ENCODE assay signal across 11 cellular contexts in genomic region chr2:111157798-111158197, GRCh38. TPM values are rescaled to one million over a fixed set of nuclear protein-coding genes. Genes with fewer than 3 reads are reported as not detected.
DNase-seq lines count a peak whose midpoint lies in the region; ATAC-seq and TF ChIP-seq lines count a peak whose summit lies in the region.
"Had no signal": no experiment of that assay in that cellular context is flagged by ENCODE, and none has a peak within 500 bp of the region (broad histone marks: within the 10 kb centered on the region; RNA-seq: fewer than 3 reads in every experiment).

No MANE protein-coding gene starts in this region.

- no peaks in the 10 kb centered on the region for H3K9me3 Mint-ChIP-seq in activated naive CD4-positive, alpha-beta T cell treated with anti-CD3 and anti-CD28 coated beads for 36 hours
- H3K9me3 Mint-ChIP-seq: T-helper 1 cell treated with Interleukin-12 subunit alpha and Interleukin-12 subunit beta and Interleukin-4 antibody, amounts not matched to agents 30 μg/mL and 1 μg/mL, for 36 hours had no signal

- no peak overlapping the region for H3K4me3 Mint-ChIP-seq in activated naive CD4-positive, alpha-beta T cell treated with anti-CD3 and anti-CD28 coated beads for 36 hours
- H3K4me3 Mint-ChIP-seq: T-helper 1 cell treated with Interleukin-12 subunit alpha and Interleukin-12 subunit beta and Interleukin-4 antibody, amounts not matched to agents 30 μg/mL and 1 μg/mL, for 36 hours had no signal

- peaks cover 42% of the 10 kb centered on the region for H3K36me3 Mint-ChIP-seq in activated naive CD4-positive, alpha-beta T cell treated with anti-CD3 and anti-CD28 coated beads for 36 hours (ENCODE audit: low read depth)

- WGBS in thymus, result 32% methylated on average over 2 of the region's 2 CpGs

- H3K27me3 Mint-ChIP-seq in activated naive CD4-positive, alpha-beta T cell treated with anti-CD3 and anti-CD28 coated beads for 36 hours (ENCODE audit: low read depth), result no peaks in the 10 kb centered on the region

- H3K9me3 ChIP-seq in thymus (ENCODE audit: control insufficient read depth), result no peaks in the 10 kb centered on the region
- no peaks in the 10 kb centered on the region for H3K9me3 ChIP-seq in breast epithelium
- H3K9me3 ChIP-seq: esophagus squamous epithelium had no signal

- H3K4me1 ChIP-seq in thymus (ENCODE audit: control insufficient read depth, insufficient read depth, low read length), result peaks cover 47% of the 10 kb centered on the region
- H3K4me1 ChIP-seq in breast epithelium, result peaks cover 0 to 18% of the 10 kb centered on the region in 2 donors

- intact Hi-C loops in activated naive CD4-positive, alpha-beta T cell treated with anti-CD3 and anti-CD28 coated beads for 36 hours (cut with micrococcal nuclease), result no loop called here
- intact Hi-C loops in breast epithelium (cut with DNase I; ENCODE audit: low total_unique reads), result no loop called here

- peaks cover 47% of the 10 kb centered on the region for H3K4me1 Mint-ChIP-seq in activated naive CD4-positive, alpha-beta T cell treated with anti-CD3 and anti-CD28 coated beads for 36 hours (ENCODE audit: low read depth)

- H3K36me3 ChIP-seq in thymus (ENCODE audit: control insufficient read depth, insufficient read depth) (peaks cover 41% of the 10 kb centered on the region), breast epithelium (no peaks in the 10 kb centered on the region)

- DNase-seq in activated naive CD4-positive, alpha-beta T cell treated with anti-CD3 and anti-CD28 coated beads for 36 hours, result peak; percentile 17
- DNase-seq in activated naive CD4-positive, alpha-beta T cell (lab: John Stamatoyannopoulos, UW), result no peak
- DNase-seq in NCI-H2029 (lab: John Stamatoyannopoulos, UW) (peak; percentile 39), globus pallidus (ENCODE audit: low spot score) (no peak), cortex of kidney (lab: John Stamatoyannopoulos, UW) (no peak), breast epithelium (ENCODE audit: low spot score in 2 of 2) (no peak)
- DNase-seq: esophagus squamous epithelium, left ventricle myocardium superior had no signal

- no peak for TF ChIP-seq CTCF in breast epithelium (IDR thresholded peaks at IDR 0.05)

- no peak for TF ChIP-seq POLR2A in breast epithelium (IDR thresholded peaks at IDR 0.05)

- CTCF ChIA-PET in activated naive CD4-positive, alpha-beta T cell treated with anti-CD3 and anti-CD28 coated beads for 36 hours (lab: Charles Lee), result no interaction called here

- H3K27ac Mint-ChIP-seq in activated naive CD4-positive, alpha-beta T cell treated with anti-CD3 and anti-CD28 coated beads for 36 hours, result no peak overlapping the region
- H3K27ac Mint-ChIP-seq: T-helper 1 cell treated with Interleukin-12 subunit alpha and Interleukin-12 subunit beta and Interleukin-4 antibody, amounts not matched to agents 30 μg/mL and 1 μg/mL, for 36 hours had no signal

- H3K4me3 ChIP-seq in thymus (ENCODE audit: low read length) (peak overlapping the region; percentile 14), breast epithelium (no peak overlapping the region)
- H3K4me3 ChIP-seq: esophagus squamous epithelium had no signal

- H3K27me3 ChIP-seq in thymus (ENCODE audit: control insufficient read depth, insufficient read depth) (no peaks in the 10 kb centered on the region), breast epithelium (no peaks in the 10 kb centered on the region)
- H3K27me3 ChIP-seq: esophagus squamous epithelium had no signal

- ATAC-seq in HG02642 (IDR thresholded peaks at IDR 0.05; ENCODE audit: poor library complexity, unreplicated experiment), result peak; percentile 62
- ATAC-seq: left ventricle myocardium superior had no signal

- H3K27ac ChIP-seq in thymus (ENCODE audit: low read depth) (peak overlapping the region; percentile 96), breast epithelium (no peak overlapping the region)
- H3K27ac ChIP-seq: esophagus squamous epithelium had no signal

RNA-seq across cellular contexts. Expression of gene BCL2L11, which starts 37.1 kb away (rescaled TPM):
- total RNA-seq in activated naive CD4-positive, alpha-beta T cell treated with anti-CD3 and anti-CD28 coated beads for 36 hours, result 10 to 100 TPM; 11.5 to 12.8 TPM
- polyA plus RNA-seq in thymus, result 47.6 TPM
- 10 to 100 TPM; 42.6 to 67.3 (median 46.1) TPM for total RNA-seq in breast epithelium

Comparison
In these comparisons a context has a peak if more than half of its experiments do, and no peak if none do; other contexts are left out.
1. DNase-seq: peak in activated naive CD4-positive, alpha-beta T cell treated with anti-CD3 and anti-CD28 coated beads for 36 hours (single experiment) and NCI-H2029 (single experiment); none in activated naive CD4-positive, alpha-beta T cell (0 of 4), globus pallidus (single experiment), cortex of kidney (single experiment) and breast epithelium (0 of 2).